ENCODE assay signal across 9 cellular contexts in the genomic region with DNA sequence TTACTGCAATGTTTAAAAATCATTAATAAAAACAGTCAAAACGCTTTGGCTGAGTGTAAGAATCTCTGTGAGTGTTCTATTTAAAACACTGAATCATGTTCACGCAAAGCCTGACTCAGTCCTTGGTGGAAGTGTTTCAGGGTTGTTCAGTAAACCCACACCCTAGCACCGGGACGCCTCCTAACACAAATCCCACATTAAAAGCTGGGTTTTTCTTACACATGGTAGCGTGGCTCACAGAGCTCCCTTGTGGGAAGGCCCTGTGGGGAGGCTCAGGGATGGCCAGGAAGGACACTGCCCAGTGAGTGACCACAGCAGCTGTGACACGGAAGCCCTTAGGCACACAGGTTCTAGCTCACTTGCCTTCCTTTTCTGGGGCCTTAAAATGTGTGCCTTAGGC.
A peak's percentile ranks its signal among the peaks of the same experiment; 100 is the strongest.
DNase-seq lines count a peak whose midpoint lies in the region; ATAC-seq, FAIRE-seq and TF ChIP-seq lines count a peak whose summit lies in the region.
"Had no signal": no experiment of that assay in that cellular context is flagged by ENCODE, and none has a peak within 500 bp of the region (broad histone marks: within the 10 kb centered on the region; RNA-seq: fewer than 3 reads in every experiment).

No MANE protein-coding gene starts in this region.

- POLR2A ChIA-PET in K562 (lab: Yijun Ruan, JAX): interaction anchor here (0.5 to 1.7 kb wide), 2 partner anchors 53 to 132 kb away, joined by 3 to 6 read pairs; no protein-coding TSS in a partner anchor
- POLR2A ChIA-PET in naive thymus-derived CD8-positive, alpha-beta T cell (lab: Charles Lee): interaction anchor here (0.7 to 1.0 kb wide), 2 partner anchors 12 to 445 kb away, joined by 4 to 7 read pairs; no protein-coding TSS in a partner anchor

- no peak for DNase-seq in right atrium auricular region (ENCODE audit: low spot score)
- no peak for DNase-seq in left ventricle myocardium superior
- DNase-seq in K562 (ENCODE audit: extremely low read depth in 1 of 4, low spot score in 3 of 4): no peak
- no peak for DNase-seq in naive thymus-derived CD8-positive, alpha-beta T cell
- DNase-seq in H9: no peak
- no peak for DNase-seq in COLO668 (lab: John Stamatoyannopoulos, UW; ENCODE audit: unreplicated experiment)
- DNase-seq in cerebellum (ENCODE audit: low spot score): no peak
- no peak for DNase-seq in NCI-H748 (lab: John Stamatoyannopoulos, UW; ENCODE audit: unreplicated experiment)
- DNase-seq: activated B cell treated with CpG ODN at 0.5 μM for 24 hours had no signal

- H2BK12ac ChIP-seq in H9 (ENCODE audit: insufficient read length, low read depth, low read length): no peak overlapping the region

- TF ChIP-seq CTCF in right atrium auricular region (IDR thresholded peaks at IDR 0.05) (no peak), K562 (IDR thresholded peaks at IDR 0.05 in 2 of 3, conservative IDR thresholded peaks at IDR 0.05 in 1 of 3; ENCODE audit: insufficient read depth in 2 of 3, low read depth in 1 of 3, low read length in 3 of 3) (no peak), H9 (conservative IDR thresholded peaks at IDR 0.05) (no peak)

- intact Hi-C loops in left ventricle myocardium superior (cut with micrococcal nuclease) (no loop called here), K562 (cut with micrococcal nuclease) (no loop called here)

- H3K4ac ChIP-seq in H9 (ENCODE audit: low read depth, low read length): no peak overlapping the region

- in situ Hi-C loops in K562 (cut with MboI): no loop called here

- H3K27ac ChIP-seq in right atrium auricular region (peak overlapping the region; percentile 84 to 93), K562 (ENCODE audit: extremely low read depth, low read depth, low read length) (peak overlapping the region; percentile 35; the same call in 2 of the 3 replicates), H9 (ENCODE audit: insufficient read length, low read depth, low read length) (no peak overlapping the region)

- no peak overlapping the region for H2BK120ac ChIP-seq in H9 (ENCODE audit: low read depth, low read length, poor library complexity, severe bottlenecking)

- H3K9me3 ChIP-seq in right atrium auricular region: no peaks in the 10 kb centered on the region
- no peaks in the 10 kb centered on the region for H3K9me3 ChIP-seq in K562 (replicated peaks; ENCODE audit: control insufficient read depth, insufficient read depth, low read depth, low read length)
- no peaks in the 10 kb centered on the region for H3K9me3 ChIP-seq in H9 (ENCODE audit: control insufficient read depth, low read depth, low read length)

- H3K4me3 ChIP-seq in right atrium auricular region: no peak overlapping the region
- no peak overlapping the region for H3K4me3 ChIP-seq in K562

- H3K36me3 ChIP-seq in right atrium auricular region: no peaks in the 10 kb centered on the region
- H3K36me3 ChIP-seq in K562 (ENCODE audit: control insufficient read depth, insufficient read depth, low read length): no peaks in the 10 kb centered on the region

- H3K4me3 Mint-ChIP-seq in naive thymus-derived CD8-positive, alpha-beta T cell: peak overlapping the region in 6 of 10 donors; percentile 24 to 86 (median 80)
- H3K4me3 Mint-ChIP-seq in H9: no peak overlapping the region
- H3K4me3 Mint-ChIP-seq: activated B cell treated with CpG ODN at 0.5 μM for 24 hours had no signal

- ATAC-seq in left ventricle myocardium superior: no peak
- ATAC-seq in K562: no peak
- no peak for ATAC-seq in naive thymus-derived CD8-positive, alpha-beta T cell

- H4K8ac ChIP-seq in H9 (replicated peaks; ENCODE audit: insufficient read length, low read depth, low read length): no peak overlapping the region

- H3K27ac Mint-ChIP-seq in naive thymus-derived CD8-positive, alpha-beta T cell: peak overlapping the region; percentile 66 to 99 (median 94)
- no peak overlapping the region for H3K27ac Mint-ChIP-seq in H9
- H3K27ac Mint-ChIP-seq: activated B cell treated with CpG ODN at 0.5 μM for 24 hours had no signal

- peaks cover 0 to 3% (median 0%) of the 10 kb centered on the region in 3 donors for H3K36me3 Mint-ChIP-seq in naive thymus-derived CD8-positive, alpha-beta T cell
- no peaks in the 10 kb centered on the region for H3K36me3 Mint-ChIP-seq in H9 (ENCODE audit: insufficient read depth in 1 of 3, low read depth in 3 of 3)

- H2BK15ac ChIP-seq in H9 (ENCODE audit: low read depth, low read length): no peak overlapping the region

- no peak overlapping the region for H3K14ac ChIP-seq in H9 (ENCODE audit: insufficient read depth, low read length)

- H4K91ac ChIP-seq in H9 (ENCODE audit: insufficient read length, low read depth, low read length): no peak overlapping the region

- H3K79me1 ChIP-seq in H9 (ENCODE audit: insufficient read depth, low read depth, low read length, poor library complexity, severe bottlenecking): no peaks in the 10 kb centered on the region

- H2AFZ ChIP-seq in K562 (ENCODE audit: low read depth, low read length): peak overlapping the region; percentile 77
- H2AFZ ChIP-seq in H9 (ENCODE audit: low read length): no peak overlapping the region

- CTCF ChIA-PET in K562 (lab: Yijun Ruan, JAX; ENCODE audit: low intra/inter-chr PET ratio): interaction anchor here (1.1 kb wide), 1 partner anchor 13 kb away, joined by 3 read pairs; no protein-coding TSS in a partner anchor

- no peaks in the 10 kb centered on the region for H3K27me3 Mint-ChIP-seq in naive thymus-derived CD8-positive, alpha-beta T cell
- no peaks in the 10 kb centered on the region; the same call in none of the 2 replicates for H3K27me3 Mint-ChIP-seq in H9 (ENCODE audit: low read depth)
- H3K27me3 Mint-ChIP-seq: activated B cell treated with CpG ODN at 0.5 μM for 24 hours had no signal

- H3K4me1 Mint-ChIP-seq in naive thymus-derived CD8-positive, alpha-beta T cell: peaks cover 28 to 68% (median 63%) of the 10 kb centered on the region in 4 donors
- H3K4me1 Mint-ChIP-seq in H9: peaks cover 30 to 33% of the 10 kb centered on the region in 2 experiments

- 50% methylated on average over 6 of the region's 6 CpGs for WGBS in K562 (ENCODE audit: insufficient coverage, low coverage, missing lambda C conversion rate)
- WGBS in H9 (ENCODE audit: extremely low coverage, insufficient read length, low lambda C conversion rate): no CpG with 5 or more reads among the region's 6 CpGs

- no peak for TF ChIP-seq POLR2A in K562 (conservative IDR thresholded peaks at IDR 0.05)

- H4K5ac ChIP-seq in H9 (ENCODE audit: insufficient read length, low read depth, low read length): no peak overlapping the region

- no peak overlapping the region for H2AK5ac ChIP-seq in H9 (ENCODE audit: insufficient read length, low read length)

- no peak for TF ChIP-seq RAD21 in K562 (CRISPR knock-in tag; conservative IDR thresholded peaks at IDR 0.05 in 1 of 2, IDR thresholded peaks at IDR 0.05 in 1 of 2)

- no peak overlapping the region for H3K18ac ChIP-seq in H9 (ENCODE audit: insufficient read length, low read depth, low read length)

- TF ChIP-seq EP300 in K562 (IDR thresholded peaks at IDR 0.05; ENCODE audit: low read length): no peak

- no peaks in the 10 kb centered on the region for H3K9me3 Mint-ChIP-seq in naive thymus-derived CD8-positive, alpha-beta T cell
- H3K9me3 Mint-ChIP-seq in H9: no peaks in the 10 kb centered on the region
- H3K9me3 Mint-ChIP-seq: activated B cell treated with CpG ODN at 0.5 μM for 24 hours had no signal

- no peak overlapping the region for H3T11ph ChIP-seq in H9 (ENCODE audit: low read length)

- H3K27me3 ChIP-seq in right atrium auricular region: no peaks in the 10 kb centered on the region
- H3K27me3 ChIP-seq in K562 (ENCODE audit: control insufficient read depth in 2 of 2, insufficient read depth in 2 of 2, low read length in 2 of 2): no peaks in the 10 kb centered on the region; a peak in 1 of 5 replicates
- H3K27me3 ChIP-seq in H9 (ENCODE audit: insufficient read depth, low read length): no peaks in the 10 kb centered on the region

- H3K9me1 ChIP-seq in K562 (ENCODE audit: control insufficient read depth, insufficient read depth, low read length): no peaks in the 10 kb centered on the region

- no peaks in the 10 kb centered on the region for H3K23me2 ChIP-seq in H9 (ENCODE audit: insufficient read length, low read depth, low read length, poor library complexity, severe bottlenecking)

- H3K4me2 ChIP-seq in K562 (ENCODE audit: insufficient read depth, low read length) (peak overlapping the region; percentile 14; the same call in 1 of the 2 replicates), H9 (ENCODE audit: insufficient read depth, insufficient read length, low read length) (no peak overlapping the region)

- H2BK20ac ChIP-seq in H9 (ENCODE audit: low read depth, low read length, poor library complexity, severe bottlenecking): no peak overlapping the region

- H3K79me2 ChIP-seq in K562 (ENCODE audit: control insufficient read depth, insufficient read depth, low read length) (no peaks in the 10 kb centered on the region), H9 (ENCODE audit: insufficient read depth, low read length) (no peaks in the 10 kb centered on the region)

- H3K4me1 ChIP-seq in right atrium auricular region (peaks cover 0 to 67% of the 10 kb centered on the region in 2 donors), K562 (replicated peaks in 1 of 2; ENCODE audit: control insufficient read depth in 2 of 2, insufficient read depth in 2 of 2, low read length in 2 of 2) (peaks cover 23 to 44% of the 10 kb centered on the region in 2 experiments; a peak in 4 of 5 replicates), H9 (ENCODE audit: insufficient read depth, low read length) (no peaks in the 10 kb centered on the region)

- H3K9ac ChIP-seq in K562 (ENCODE audit: insufficient read depth in 1 of 2, low read depth in 2 of 2, low read length in 2 of 2): peak overlapping the region; percentile 1 to 15; a peak in 2 of 4 replicates
- H3K9ac ChIP-seq in H9 (ENCODE audit: extremely low read depth, insufficient read length, low read length): no peak overlapping the region

- no peak overlapping the region for H3K23ac ChIP-seq in H9 (ENCODE audit: insufficient read length, low read depth, low read length)

- H4K20me1 ChIP-seq in K562 (replicated peaks; ENCODE audit: control insufficient read depth, insufficient read depth, low read length) (no peaks in the 10 kb centered on the region), H9 (ENCODE audit: control insufficient read depth, insufficient read depth, insufficient read length) (no peaks in the 10 kb centered on the region)

- H2BK5ac ChIP-seq in H9 (ENCODE audit: insufficient read length, low read length): no peak overlapping the region

- no peak overlapping the region for H3K56ac ChIP-seq in H9 (ENCODE audit: insufficient read length, low read depth, low read length)

- no TSS peak for BruUV-seq in K562 (replicated peaks; lab: Mats Ljungman, UMichigan)

- FAIRE-seq in K562 (lab: Jason Lieb, UNC): no peak

TF ChIP-seq in K562, 482 proteins besides CTCF, POLR2A, EP300 and RAD21 (continues in another document):
- TF ChIP-seq NFRKB (IDR thresholded peaks at IDR 0.05; ENCODE audit: low read depth) (no peak), HDGF (IDR thresholded peaks at IDR 0.05) (no peak)

Comparison
In these comparisons a context has a peak if more than half of its experiments do, and no peak if none do; other contexts are left out.
1. H3K27ac Mint-ChIP-seq: peak in naive thymus-derived CD8-positive, alpha-beta T cell (10 of 10); none in H9 (0 of 3).
2. H3K4me3 Mint-ChIP-seq: peak in naive thymus-derived CD8-positive, alpha-beta T cell (6 of 10); none in H9 (0 of 2).